9 cellular contexts compared by ENCODE assay signal in genomic region chr7:18521945-18522566, GRCh38. TPM values are rescaled to one million over a fixed set of nuclear protein-coding genes. Genes with fewer than 3 reads are reported as not detected.
A peak's percentile ranks its signal among the peaks of the same experiment; 100 is the strongest.
DNase-seq lines count a peak whose midpoint lies in the region; ATAC-seq and TF ChIP-seq lines count a peak whose summit lies in the region.
"Had no signal": no experiment of that assay in that cellular context is flagged by ENCODE, and none has a peak within 500 bp of the region (broad histone marks: within the 10 kb centered on the region; RNA-seq: fewer than 3 reads in every experiment).

No MANE protein-coding gene starts in this region.

- H3K4me3 Mint-ChIP-seq in activated naive CD4-positive, alpha-beta T cell treated with anti-CD3 and anti-CD28 coated beads, Interleukin-2, amount 10 ng/mL, durations not matched to agents 7 days and 5 days, result no peak overlapping the region
- H3K4me3 Mint-ChIP-seq in activated naive CD4-positive, alpha-beta T cell treated with anti-CD3 and anti-CD28 coated beads for 36 hours, result no peak overlapping the region
- H3K4me3 Mint-ChIP-seq: naive thymus-derived CD8-positive, alpha-beta T cell had no signal

- no peaks in the 10 kb centered on the region for H3K36me3 ChIP-seq in SU-DHL-6 (ENCODE audit: low read length)
- H3K36me3 ChIP-seq in aorta (ENCODE audit: control insufficient read depth in 1 of 2, insufficient read depth in 2 of 2, low read length in 1 of 2), result no peaks in the 10 kb centered on the region

- H3K4me3 ChIP-seq in SU-DHL-6 (ENCODE audit: insufficient read depth, low read length, poor library complexity, severe bottlenecking) (no peak overlapping the region), aorta (ENCODE audit: low read length in 2 of 2) (no peak overlapping the region)

- H3K27ac Mint-ChIP-seq in activated naive CD4-positive, alpha-beta T cell treated with anti-CD3 and anti-CD28 coated beads, Interleukin-2, amount 50 U/mL, for 72 hours, result no peak overlapping the region
- H3K27ac Mint-ChIP-seq in activated naive CD4-positive, alpha-beta T cell treated with anti-CD3 and anti-CD28 coated beads, Interleukin-2, amount 10 ng/mL, durations not matched to agents 7 days and 5 days, result no peak overlapping the region
- no peak overlapping the region for H3K27ac Mint-ChIP-seq in activated naive CD4-positive, alpha-beta T cell treated with anti-CD3 and anti-CD28 coated beads for 36 hours

- no peak for DNase-seq in activated naive CD4-positive, alpha-beta T cell treated with anti-CD3 and anti-CD28 coated beads, Interleukin-2, amount 50 U/mL, for 72 hours (ENCODE audit: low spot score in 2 of 2)
- no peak for DNase-seq in activated naive CD4-positive, alpha-beta T cell treated with anti-CD3 and anti-CD28 coated beads, Interleukin-2, amount 10 ng/mL, durations not matched to agents 7 days and 5 days
- DNase-seq in aorta (no peak), DMS153 treated with DMSO at 0.1 percent for 48 hours (lab: John Stamatoyannopoulos, UW; ENCODE audit: unreplicated experiment) (no peak), NCI-H226 (no peak)
- no peak for DNase-seq in activated naive CD4-positive, alpha-beta T cell treated with anti-CD3 and anti-CD28 coated beads for 36 hours
- DNase-seq: naive thymus-derived CD8-positive, alpha-beta T cell had no signal

- no peaks in the 10 kb centered on the region for H4K20me1 ChIP-seq in SU-DHL-6 (ENCODE audit: low read depth, low read length)

- H3K9me3 ChIP-seq in SU-DHL-6 (ENCODE audit: insufficient read depth, low read length) (no peaks in the 10 kb centered on the region), aorta (ENCODE audit: control insufficient read depth, low read length) (no peaks in the 10 kb centered on the region)

- ATAC-seq in activated naive CD4-positive, alpha-beta T cell treated with anti-CD3 and anti-CD28 coated beads, Interleukin-2, amount 50 U/mL, for 72 hours, result peak; percentile 36 to 91
- ATAC-seq in HG02970 (IDR thresholded peaks at IDR 0.05; ENCODE audit: low FRiP score, unreplicated experiment), result peak; percentile 59
- ATAC-seq in aorta (ENCODE audit: low FRiP score), result no peak
- ATAC-seq: naive thymus-derived CD8-positive, alpha-beta T cell had no signal

- H3K27me3 Mint-ChIP-seq in activated naive CD4-positive, alpha-beta T cell treated with anti-CD3 and anti-CD28 coated beads, Interleukin-2, amount 10 ng/mL, durations not matched to agents 7 days and 5 days, result no peaks in the 10 kb centered on the region
- H3K27me3 Mint-ChIP-seq in activated naive CD4-positive, alpha-beta T cell treated with anti-CD3 and anti-CD28 coated beads for 36 hours (ENCODE audit: low read depth), result no peaks in the 10 kb centered on the region
- H3K27me3 Mint-ChIP-seq: naive thymus-derived CD8-positive, alpha-beta T cell had no signal

- intact Hi-C loops in aorta (cut with DNase I), result no loop called here
- intact Hi-C loops in activated naive CD4-positive, alpha-beta T cell treated with anti-CD3 and anti-CD28 coated beads for 36 hours (cut with micrococcal nuclease), result no loop called here

- peak overlapping the region; percentile 44 for H3K4me2 ChIP-seq in SU-DHL-6 (ENCODE audit: low read depth, low read length, poor library complexity, severe bottlenecking)

- H3K9me2 ChIP-seq in SU-DHL-6 (replicated peaks; ENCODE audit: insufficient read depth, low read length), result no peaks in the 10 kb centered on the region

- 82 to 87% methylated on average over 5 of the region's 5 CpGs for WGBS in aorta, 2 donors

- no peak overlapping the region for H2AFZ ChIP-seq in SU-DHL-6 (ENCODE audit: low read depth, low read length, severe bottlenecking)

- H3K79me2 ChIP-seq in SU-DHL-6 (ENCODE audit: insufficient read depth, low read length), result no peaks in the 10 kb centered on the region

- H3K27ac ChIP-seq in SU-DHL-6 (ENCODE audit: low read depth, low read length) (peak overlapping the region; percentile 89), aorta (ENCODE audit: low read depth in 1 of 2, low read length in 2 of 2) (peak overlapping the region; percentile 43 to 60)

- H3K9ac ChIP-seq in SU-DHL-6 (ENCODE audit: low read length), result no peak overlapping the region

- H3K4me1 Mint-ChIP-seq in activated naive CD4-positive, alpha-beta T cell treated with anti-CD3 and anti-CD28 coated beads, Interleukin-2, amount 10 ng/mL, durations not matched to agents 7 days and 5 days, result no peaks in the 10 kb centered on the region
- H3K4me1 Mint-ChIP-seq in activated naive CD4-positive, alpha-beta T cell treated with anti-CD3 and anti-CD28 coated beads for 36 hours (ENCODE audit: low read depth), result no peaks in the 10 kb centered on the region

- CTCF ChIA-PET in activated naive CD4-positive, alpha-beta T cell treated with anti-CD3 and anti-CD28 coated beads, Interleukin-2, amount 10 ng/mL, durations not matched to agents 7 days and 5 days (lab: Charles Lee), result no interaction called here
- CTCF ChIA-PET in activated naive CD4-positive, alpha-beta T cell treated with anti-CD3 and anti-CD28 coated beads for 36 hours (lab: Charles Lee), result interaction anchor here (0.6 kb wide), 2 partner anchors 30 to 844 kb away, joined by 3 read pairs; no protein-coding TSS in a partner anchor

- peaks cover 14% of the 10 kb centered on the region for H3F3A ChIP-seq in SU-DHL-6 (ENCODE audit: insufficient read depth)

- TF ChIP-seq CTCF in SU-DHL-6 (IDR thresholded peaks at IDR 0.05; ENCODE audit: insufficient read depth, low read length, poor library complexity, severe bottlenecking), result no peak

- H3K36me3 Mint-ChIP-seq in activated naive CD4-positive, alpha-beta T cell treated with anti-CD3 and anti-CD28 coated beads, Interleukin-2, amount 50 U/mL, for 72 hours, result no peaks in the 10 kb centered on the region
- H3K36me3 Mint-ChIP-seq in activated naive CD4-positive, alpha-beta T cell treated with anti-CD3 and anti-CD28 coated beads, Interleukin-2, amount 10 ng/mL, durations not matched to agents 7 days and 5 days, result no peaks in the 10 kb centered on the region
- no peaks in the 10 kb centered on the region for H3K36me3 Mint-ChIP-seq in activated naive CD4-positive, alpha-beta T cell treated with anti-CD3 and anti-CD28 coated beads for 36 hours (ENCODE audit: low read depth)
- H3K36me3 Mint-ChIP-seq: naive thymus-derived CD8-positive, alpha-beta T cell had no signal

- H3K9me3 Mint-ChIP-seq in activated naive CD4-positive, alpha-beta T cell treated with anti-CD3 and anti-CD28 coated beads, Interleukin-2, amount 50 U/mL, for 72 hours, result peaks cover 0 to 15% of the 10 kb centered on the region in 2 donors
- H3K9me3 Mint-ChIP-seq in activated naive CD4-positive, alpha-beta T cell treated with anti-CD3 and anti-CD28 coated beads, Interleukin-2, amount 10 ng/mL, durations not matched to agents 7 days and 5 days, result no peaks in the 10 kb centered on the region
- peaks cover 2% of the 10 kb centered on the region for H3K9me3 Mint-ChIP-seq in activated naive CD4-positive, alpha-beta T cell treated with anti-CD3 and anti-CD28 coated beads for 36 hours
- H3K9me3 Mint-ChIP-seq: naive thymus-derived CD8-positive, alpha-beta T cell had no signal

- H3K27me3 ChIP-seq in SU-DHL-6 (ENCODE audit: low read length), result no peaks in the 10 kb centered on the region
- H3K27me3 ChIP-seq in aorta (ENCODE audit: control insufficient read depth in 1 of 2, insufficient read depth in 2 of 2, low read length in 1 of 2), result no peaks in the 10 kb centered on the region

- H3K4me1 ChIP-seq in aorta (ENCODE audit: control insufficient read depth in 1 of 2, insufficient read depth in 2 of 2, low read length in 2 of 2), result peaks cover 3 to 6% of the 10 kb centered on the region in 2 donors

RNA-seq across cellular contexts. Expression of gene HDAC9, which starts 26.5 kb away (rescaled TPM):
- under 1 TPM; 0.32 to 0.84 TPM for total RNA-seq in activated naive CD4-positive, alpha-beta T cell treated with anti-CD3 and anti-CD28 coated beads, Interleukin-2, amount 50 U/mL, for 72 hours
- total RNA-seq in aorta, result 100 to 1,000 TPM in 1 of 2 donors, 10 to 100 TPM in 1; 51.4 to 122 TPM
- 10 to 100 TPM in 1 of 2 donors, 1 to 10 TPM in 1; 9.1 to 11.0 TPM for polyA plus RNA-seq in aorta
- not detected for total RNA-seq in activated naive CD4-positive, alpha-beta T cell treated with anti-CD3 and anti-CD28 coated beads for 36 hours

Comparison
In these comparisons a context has a peak if more than half of its experiments do, and no peak if none do; other contexts are left out.
1. RNA of gene HDAC9, which starts 26.5 kb away (total RNA-seq): 51.4 to 122 TPM in aorta; 0.32 to 0.84 TPM in activated naive CD4-positive, alpha-beta T cell treated with anti-CD3 and anti-CD28 coated beads, Interleukin-2, amount 50 U/mL, for 72 hours and not detected in activated naive CD4-positive, alpha-beta T cell treated with anti-CD3 and anti-CD28 coated beads for 36 hours; every median in the first group is over 10 times any median in the second.